Comparison of ENCODE assay signal across 1 cellular context in genomic region chr7:150738092-150739044, GRCh38.
TF ChIP-seq lines count a peak whose summit lies in the region.

No MANE protein-coding gene starts in this region.

TF ChIP-seq in GM12878, 131 proteins besides CTCF, POLR2A, EP300 and RAD21:
- peak; percentile 46 for TF ChIP-seq JUNB (IDR thresholded peaks at IDR 0.05)
- no peak for TF ChIP-seq SREBF2 (IDR thresholded peaks at IDR 0.05; ENCODE audit: low read length)
